Comparison of ENCODE assay signal across 23 cellular contexts in the genomic region with DNA sequence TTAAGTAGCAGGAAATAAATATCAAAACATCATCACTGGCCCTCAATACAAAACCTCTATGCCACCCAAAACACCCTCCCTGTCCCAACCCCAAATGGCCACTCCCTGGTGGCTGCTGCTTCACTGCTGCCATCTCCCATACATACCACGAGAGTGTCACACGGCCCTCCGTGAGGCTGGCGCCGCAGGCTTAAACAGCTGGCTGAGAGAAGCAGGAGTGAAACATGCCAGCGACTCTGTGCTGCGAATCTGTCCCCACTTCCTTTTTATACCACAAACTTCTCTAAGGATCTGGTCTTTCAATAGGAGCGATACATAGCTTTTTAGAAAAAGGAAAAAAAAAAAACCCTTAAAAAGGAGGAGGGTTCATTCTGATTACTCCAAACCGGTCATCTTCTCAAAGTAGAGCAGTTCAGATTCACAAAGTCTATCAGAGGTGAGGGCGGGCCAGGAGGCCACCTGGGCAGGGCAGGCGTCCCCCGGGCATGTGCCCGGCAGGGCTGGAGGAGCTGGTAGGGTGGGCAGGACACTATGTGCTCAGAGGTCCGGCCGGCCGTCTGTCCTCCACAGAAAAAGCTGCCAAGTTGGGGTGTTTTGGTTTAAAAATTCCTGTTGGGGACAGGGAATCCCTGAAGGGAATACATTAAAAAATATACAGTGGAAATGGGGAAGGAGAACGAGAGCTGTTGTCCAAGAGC. TPM values are rescaled to one million over a fixed set of nuclear protein-coding genes. Genes with fewer than 3 reads are reported as not detected.
DNase-seq lines count a peak whose midpoint lies in the region; ATAC-seq, FAIRE-seq and TF ChIP-seq lines count a peak whose summit lies in the region.
"Had no signal": no experiment of that assay in that cellular context is flagged by ENCODE, and none has a peak within 500 bp of the region (broad histone marks: within the 10 kb centered on the region; RNA-seq: fewer than 3 reads in every experiment).

No MANE protein-coding gene starts in this region.

- no peak overlapping the region for H3K9ac ChIP-seq in HepG2 (ENCODE audit: insufficient read depth, low read depth, low read length)
- H3K9ac ChIP-seq: parathyroid adenoma had no signal

- intact Hi-C loops in HepG2 (cut with micrococcal nuclease; ENCODE audit: unreplicated experiment) = no loop called here

- H3K27ac ChIP-seq in HepG2 (ENCODE audit: extremely low read length, insufficient read depth, low read length) = no peak overlapping the region
- H3K27ac ChIP-seq in foreskin keratinocyte = no peak overlapping the region
- H3K27ac ChIP-seq: parathyroid adenoma had no signal

- TF ChIP-seq RAD21 in HepG2 (CRISPR knock-in tag; IDR thresholded peaks at IDR 0.05) = no peak

- no peak overlapping the region for H2AFZ ChIP-seq in HepG2 (ENCODE audit: low read length)
- H2AFZ ChIP-seq: parathyroid adenoma had no signal

- FAIRE-seq in HepG2 (lab: Jason Lieb, UNC) = no peak
- FAIRE-seq: keratinocyte had no signal

- H3K79me2 ChIP-seq in HepG2 (ENCODE audit: insufficient read depth, low read length) = no peaks in the 10 kb centered on the region

- 92% methylated on average over 17 of the region's 17 CpGs for WGBS in HepG2 (ENCODE audit: low lambda C conversion rate)

- peaks cover 92% of the 10 kb centered on the region for H3K36me3 Mint-ChIP-seq in activated T-cell treated with anti-CD3 and anti-CD28 coated beads, Interleukin-2, amount 50 U/mL, for 24 hours (ENCODE audit: low read depth)
- H3K36me3 Mint-ChIP-seq in stimulated activated memory B cell treated with anti-CD40 and anti-IgM and Interleukin-4, amounts not matched to agents 10 μg/mL and 1 μg/mL and 100 μg/mL, for 72 hours = peaks cover 66% of the 10 kb centered on the region

- TSS peak; percentile 24 for BruUV-seq in HepG2 (replicated peaks; lab: Mats Ljungman, UMichigan)

- peaks cover 34% of the 10 kb centered on the region for H3K4me1 Mint-ChIP-seq in activated T-cell treated with anti-CD3 and anti-CD28 coated beads, Interleukin-2, amount 50 U/mL, for 24 hours (ENCODE audit: low read depth)
- peaks cover 31% of the 10 kb centered on the region for H3K4me1 Mint-ChIP-seq in stimulated activated memory B cell treated with anti-CD40 and anti-IgM and Interleukin-4, amounts not matched to agents 10 μg/mL and 1 μg/mL and 100 μg/mL, for 72 hours

- H3K27me3 Mint-ChIP-seq in activated T-cell treated with anti-CD3 and anti-CD28 coated beads, Interleukin-2, amount 50 U/mL, for 24 hours = no peaks in the 10 kb centered on the region
- no peaks in the 10 kb centered on the region for H3K27me3 Mint-ChIP-seq in stimulated activated memory B cell treated with anti-CD40 and anti-IgM and Interleukin-4, amounts not matched to agents 10 μg/mL and 1 μg/mL and 100 μg/mL, for 72 hours
- H3K27me3 Mint-ChIP-seq: activated CD4-positive, alpha-beta T cell treated with anti-CD3 and anti-CD28 coated beads, Interleukin-2, amount 10 ng/mL, durations not matched to agents 7 days and 5 days; naive thymus-derived CD8-positive, alpha-beta T cell had no signal

- H3K4me1 ChIP-seq in HepG2 (ENCODE audit: insufficient read depth, low read length) = peaks cover 22% of the 10 kb centered on the region
- peaks cover 5% of the 10 kb centered on the region for H3K4me1 ChIP-seq in foreskin keratinocyte

- no peaks in the 10 kb centered on the region for H3K9me3 Mint-ChIP-seq in activated T-cell treated with anti-CD3 and anti-CD28 coated beads, Interleukin-2, amount 50 U/mL, for 24 hours
- no peaks in the 10 kb centered on the region for H3K9me3 Mint-ChIP-seq in stimulated activated memory B cell treated with anti-CD40 and anti-IgM and Interleukin-4, amounts not matched to agents 10 μg/mL and 1 μg/mL and 100 μg/mL, for 72 hours
- H3K9me3 Mint-ChIP-seq: activated CD4-positive, alpha-beta T cell treated with anti-CD3 and anti-CD28 coated beads, Interleukin-2, amount 10 ng/mL, durations not matched to agents 7 days and 5 days; naive thymus-derived CD8-positive, alpha-beta T cell had no signal

- H3K27ac Mint-ChIP-seq in activated T-cell treated with anti-CD3 and anti-CD28 coated beads, Interleukin-2, amount 50 U/mL, for 24 hours = peak overlapping the region; percentile 63
- peak overlapping the region; percentile 30 for H3K27ac Mint-ChIP-seq in stimulated activated memory B cell treated with anti-CD40 and anti-IgM and Interleukin-4, amounts not matched to agents 10 μg/mL and 1 μg/mL and 100 μg/mL, for 72 hours
- H3K27ac Mint-ChIP-seq: activated CD4-positive, alpha-beta T cell treated with anti-CD3 and anti-CD28 coated beads, Interleukin-2, amount 10 ng/mL, durations not matched to agents 7 days and 5 days had no signal

- TF ChIP-seq CTCF in HepG2 (CRISPR knock-in tag; IDR thresholded peaks at IDR 0.05) = no peak
- TF ChIP-seq CTCF in foreskin keratinocyte (conservative IDR thresholded peaks at IDR 0.05) = no peak

- TF ChIP-seq EP300 in HepG2 (IDR thresholded peaks at IDR 0.05; ENCODE audit: low read depth in 2 of 2, low read length in 2 of 2) (no peak), HepG2 (CRISPR knock-in tag; IDR thresholded peaks at IDR 0.05; ENCODE audit: borderline replicate concordance) (no peak)

- H4K20me1 ChIP-seq in HepG2 (ENCODE audit: insufficient read depth, low read length) = no peaks in the 10 kb centered on the region

- H3K9me3 ChIP-seq in HepG2 (ENCODE audit: low read length) = no peaks in the 10 kb centered on the region

- CTCF ChIA-PET in HepG2 (lab: Yijun Ruan, JAX; ENCODE audit: low intra/inter-chr PET ratio, low total read pairs) = no interaction called here

- H3K4me3 Mint-ChIP-seq in activated T-cell treated with anti-CD3 and anti-CD28 coated beads, Interleukin-2, amount 50 U/mL, for 24 hours = no peak overlapping the region
- H3K4me3 Mint-ChIP-seq in stimulated activated memory B cell treated with anti-CD40 and anti-IgM and Interleukin-4, amounts not matched to agents 10 μg/mL and 1 μg/mL and 100 μg/mL, for 72 hours = no peak overlapping the region
- H3K4me3 Mint-ChIP-seq: activated CD4-positive, alpha-beta T cell treated with anti-CD3 and anti-CD28 coated beads, Interleukin-2, amount 10 ng/mL, durations not matched to agents 7 days and 5 days; naive thymus-derived CD8-positive, alpha-beta T cell had no signal

- ATAC-seq in HepG2 (no peak), foreskin keratinocyte (no peak), HG03175 (IDR thresholded peaks at IDR 0.05; ENCODE audit: unreplicated experiment) (no peak)
- no peak for ATAC-seq in stimulated activated memory B cell treated with anti-CD40 and anti-IgM and Interleukin-4, amounts not matched to agents 10 μg/mL and 1 μg/mL and 100 μg/mL, for 72 hours
- ATAC-seq: naive thymus-derived CD8-positive, alpha-beta T cell; Right ventricle myocardium inferior had no signal

- DNase-seq in activated T-cell treated with anti-CD3 and anti-CD28 coated beads, Interleukin-2, amount 50 U/mL, for 24 hours = no peak
- DNase-seq in activated T-cell treated with anti-CD3 and anti-CD28 coated beads for 4 hours (no peak), KBM-7 (peak; percentile 73), HepG2 (ENCODE audit: low spot score) (no peak), foreskin keratinocyte (no peak), dedifferentiated amniotic fluid mesenchymal stem cell (ENCODE audit: extremely low spot score) (no peak)
- DNase-seq: activated CD4-positive, alpha-beta T cell treated with anti-CD3 and anti-CD28 coated beads, Interleukin-2, amount 10 ng/mL, durations not matched to agents 7 days and 5 days; central memory CD4-positive, alpha-beta T cell; DMS 273 treated with DMSO at 0.1 percent for 48 hours; erythroblast; foreskin melanocyte; GDM1; mesendoderm; MM.1S; naive thymus-derived CD8-positive, alpha-beta T cell; NCI-H1694; stimulated activated CD4-positive, alpha-beta T cell treated with anti-CD3 and anti-CD28 coated beads, Interleukin-1b, Interleukin-23, amount 100 ng/mL, for 48 hours; trophoblast cell had no signal

- no peak overlapping the region for H3K4me2 ChIP-seq in HepG2 (ENCODE audit: low read depth, low read length)

- H3K27me3 ChIP-seq in HepG2 (ENCODE audit: control insufficient read depth in 1 of 2, insufficient read depth in 2 of 2, low read length in 2 of 2) = no peaks in the 10 kb centered on the region
- no peaks in the 10 kb centered on the region for H3K27me3 ChIP-seq in foreskin keratinocyte

- H3K4me3 ChIP-seq in HepG2 (replicated peaks in 1 of 3; ENCODE audit: insufficient read depth in 1 of 3, low read depth in 2 of 3, low read length in 3 of 3) = no peak overlapping the region

- H3K36me3 ChIP-seq in HepG2 (replicated peaks in 1 of 2; ENCODE audit: control insufficient read depth in 1 of 2, insufficient read depth in 2 of 2, low read length in 2 of 2) = peaks cover 12 to 47% of the 10 kb centered on the region in 2 experiments

- TF ChIP-seq POLR2A in HepG2 (IDR thresholded peaks at IDR 0.05; ENCODE audit: insufficient read depth in 1 of 2, low read depth in 2 of 2, low read length in 2 of 2) = no peak

- in situ Hi-C loops in KBM-7 (cut with MboI; ENCODE audit: low pct_unique_long_range_greater_than_20kb, low sequenced_read_pairs) = no loop called here
- in situ Hi-C loops in HepG2 (cut with HindIII; ENCODE audit: extremely low pct_ligation_motif_present, low pct_unique_long_range_greater_than_20kb) = no loop called here

- POLR2A ChIA-PET in HepG2 (lab: Yijun Ruan, JAX) = no interaction called here

RNA-seq across cellular contexts. Expression of gene MAX, which starts 26.5 kb away (rescaled TPM):
- total RNA-seq in HepG2 (2016; rRNA removed; fragmentation: Illumina TruSeq; extraction: Trizol) (28.5 and 29.4 TPM in 2 replicates), foreskin keratinocyte (53.0 and 56.4 TPM in 2 replicates)
- total RNA-seq in HepG2 (2016; cell fraction: cytosol; rRNA removed; fragmentation: Illumina TruSeq; extraction: Trizol; ENCODE audit: low read depth) = 14.4 and 14.7 TPM in 2 replicates
- total RNA-seq in HepG2 (2016; cell fraction: insoluble cytoplasmic fraction; rRNA removed; fragmentation: Illumina TruSeq; extraction: Trizol) = 27.4 and 32.7 TPM in 2 replicates
- total RNA-seq in HepG2 (2016; cell fraction: membrane; rRNA removed; fragmentation: Illumina TruSeq; extraction: Trizol) = 28.0 and 28.2 TPM in 2 replicates
- 18.9 and 21.1 TPM in 2 replicates for total RNA-seq in HepG2 (2016; cell fraction: nucleus; rRNA removed; fragmentation: Illumina TruSeq; extraction: Trizol)
- polyA plus RNA-seq in HepG2 (2011; rRNA removed) (29.3 and 30.7 TPM in 2 replicates), foreskin keratinocyte (44.3 and 46.6 TPM in 2 replicates)
- polyA plus RNA-seq in HepG2 (2011; cell fraction: cytosol; rRNA removed) = 42.3 and 42.6 TPM in 2 replicates
- 37.6 and 47.3 TPM in 2 replicates for polyA plus RNA-seq in HepG2 (2011; cell fraction: nucleus; rRNA removed)
- polyA plus RNA-seq in HepG2 (2012) = 20.1 and 23.7 TPM in 2 replicates
- 6.6 and 9.3 TPM in 2 replicates for polyA plus RNA-seq in HepG2 (2016; cell fraction: cytosol; fragmentation: Illumina TruSeq; extraction: Trizol; ENCODE audit: low read depth)
- polyA plus RNA-seq in HepG2 (2016; cell fraction: insoluble cytoplasmic fraction; fragmentation: Illumina TruSeq; extraction: Trizol; ENCODE audit: low read depth) = 36.1 and 44.7 TPM in 2 replicates
- polyA plus RNA-seq in HepG2 (2016; cell fraction: membrane; fragmentation: Illumina TruSeq; extraction: Trizol; ENCODE audit: low read depth) = 18.6 and 20.1 TPM in 2 replicates
- polyA plus RNA-seq in HepG2 (2016; cell fraction: nucleus; fragmentation: Illumina TruSeq; extraction: Trizol; ENCODE audit: insufficient read depth, low read depth) = 26.0 and 26.1 TPM in 2 replicates
- 43.9 and 54.5 TPM in 2 replicates for polyA minus RNA-seq in HepG2 (2011; rRNA and poly(A)+ RNA removed; ENCODE audit: low replicate concordance)
- polyA minus RNA-seq in HepG2 (2011; cell fraction: cytosol; rRNA and poly(A)+ RNA removed) = 12.6 and 17.5 TPM in 2 replicates
- polyA minus RNA-seq in HepG2 (2011; cell fraction: nucleus; rRNA and poly(A)+ RNA removed) = 53.7 and 63.0 TPM in 2 replicates
